Comparison of ENCODE assay signal across 11 cellular contexts in the genomic region with DNA sequence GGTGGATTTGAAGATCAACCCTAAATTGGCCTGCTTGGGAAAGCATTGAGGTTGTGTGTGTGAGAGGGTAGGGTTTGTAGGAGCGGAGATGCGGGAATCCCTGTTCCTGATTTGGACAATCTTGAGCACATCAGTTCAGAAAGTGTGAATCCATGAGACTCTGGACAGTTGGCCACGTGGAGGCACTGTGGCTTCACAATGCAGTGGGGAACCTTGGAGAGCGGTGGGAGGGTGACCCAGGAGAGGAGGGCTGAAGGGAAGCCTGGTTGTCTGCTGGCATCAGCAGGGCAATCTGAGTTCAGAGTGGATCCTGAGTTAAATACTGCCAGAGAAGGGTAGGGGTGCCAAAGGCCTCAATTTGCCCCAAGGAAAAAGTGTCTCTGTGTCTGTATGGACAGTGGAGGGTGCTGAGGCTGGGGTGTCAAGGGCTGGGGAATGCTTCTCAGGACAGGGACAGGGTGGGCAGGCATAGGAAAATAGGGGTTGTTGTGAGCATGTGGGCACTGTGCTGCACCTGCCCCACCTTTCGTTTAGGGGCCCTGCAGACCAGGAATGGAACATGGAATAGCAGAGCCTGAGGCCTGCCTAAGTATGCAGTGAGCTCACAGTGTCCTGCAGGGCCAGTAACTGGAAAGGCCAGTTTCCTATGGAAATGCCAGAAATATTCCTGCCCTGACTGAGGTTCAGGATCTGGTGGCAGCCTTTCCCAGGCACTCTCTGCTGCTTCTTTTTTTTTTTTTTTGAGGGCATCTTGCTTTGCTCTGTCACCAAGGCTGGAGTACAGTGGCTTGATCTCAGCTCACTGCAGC.
A peak's percentile ranks its signal among the peaks of the same experiment; 100 is the strongest.
DNase-seq lines count a peak whose midpoint lies in the region; ATAC-seq and TF ChIP-seq lines count a peak whose summit lies in the region.
"Had no signal": no experiment of that assay in that cellular context is flagged by ENCODE, and none has a peak within 500 bp of the region (broad histone marks: within the 10 kb centered on the region; RNA-seq: fewer than 3 reads in every experiment).

No MANE protein-coding gene starts in this region.

- H3K27me3 ChIP-seq in A673 (replicated peaks; ENCODE audit: insufficient read depth, low read depth, low read length, poor library complexity): no peaks in the 10 kb centered on the region
- H3K27me3 ChIP-seq in SJCRH30: peaks cover 3% of the 10 kb centered on the region; the same call in 1 of the 2 replicates
- no peaks in the 10 kb centered on the region for H3K27me3 ChIP-seq in foreskin keratinocyte
- H3K27me3 ChIP-seq in effector memory CD4-positive, alpha-beta T cell (replicated peaks; ENCODE audit: control insufficient read depth, insufficient read depth, low read length, poor library complexity, severe bottlenecking): no peaks in the 10 kb centered on the region
- H3K27me3 ChIP-seq: pancreas had no signal

- H3K4me3 ChIP-seq in A673 (ENCODE audit: low read depth, low read length, poor library complexity, severe bottlenecking) (no peak overlapping the region), SJCRH30 (no peak overlapping the region)
- no peak overlapping the region for H3K4me3 ChIP-seq in effector memory CD4-positive, alpha-beta T cell (ENCODE audit: insufficient read depth, low read depth, low read length, poor library complexity, severe bottlenecking)
- H3K4me3 ChIP-seq: pancreas had no signal

- peak; percentile 45 for ATAC-seq in GM18867 (IDR thresholded peaks at IDR 0.05; ENCODE audit: unreplicated experiment)
- peak; percentile 54 for ATAC-seq in foreskin keratinocyte
- ATAC-seq in HG02884 (IDR thresholded peaks at IDR 0.05; ENCODE audit: unreplicated experiment): no peak

- DNase-seq in A673 (ENCODE audit: low spot score) (peak; percentile 24), SJCRH30 (peak; percentile 22 to 42), foreskin keratinocyte (no peak), NCI-H526 treated with DMSO at 0.1 percent for 48 hours (lab: John Stamatoyannopoulos, UW) (no peak), NCI-H1417 (lab: John Stamatoyannopoulos, UW) (no peak)
- no peak for DNase-seq in effector memory CD4-positive, alpha-beta T cell
- DNase-seq: activated T-cell treated with anti-CD3 and anti-CD28 coated beads for 4 hours; pancreas; stimulated activated naive CD4-positive, alpha-beta T cell had no signal

- H3K4me1 ChIP-seq in A673 (ENCODE audit: insufficient read depth, low read length, poor library complexity, severe bottlenecking) (no peaks in the 10 kb centered on the region), SJCRH30 (no peaks in the 10 kb centered on the region), foreskin keratinocyte (no peaks in the 10 kb centered on the region)
- no peaks in the 10 kb centered on the region for H3K4me1 ChIP-seq in effector memory CD4-positive, alpha-beta T cell (ENCODE audit: control insufficient read depth, insufficient read depth, low read length, poor library complexity, severe bottlenecking)
- H3K4me1 ChIP-seq: pancreas had no signal

- TF ChIP-seq CTCF in A673 (conservative IDR thresholded peaks at IDR 0.05; ENCODE audit: low read depth, low read length) (peak; percentile 46; the same call in 1 of the 2 replicates), foreskin keratinocyte (conservative IDR thresholded peaks at IDR 0.05) (peak; percentile 55)

- CTCF ChIA-PET in A673 (lab: Charles Lee): interaction anchor here (0.6 kb wide), 1 partner anchor 374 kb away, joined by 3 read pairs; no protein-coding TSS in a partner anchor

- H3K36me3 ChIP-seq in A673 (ENCODE audit: insufficient read depth, low read length, poor library complexity, severe bottlenecking) (no peaks in the 10 kb centered on the region), SJCRH30 (no peaks in the 10 kb centered on the region)
- no peaks in the 10 kb centered on the region for H3K36me3 ChIP-seq in effector memory CD4-positive, alpha-beta T cell (ENCODE audit: control insufficient read depth, insufficient read depth, low read length)
- H3K36me3 ChIP-seq: pancreas had no signal

- H3K9me3 ChIP-seq in A673 (ENCODE audit: low read depth, low read length, poor library complexity, severe bottlenecking) (no peaks in the 10 kb centered on the region), SJCRH30 (replicated peaks) (no peaks in the 10 kb centered on the region)
- H3K9me3 ChIP-seq in effector memory CD4-positive, alpha-beta T cell (ENCODE audit: control insufficient read depth, low read length): no peaks in the 10 kb centered on the region
- H3K9me3 ChIP-seq: pancreas had no signal

- POLR2A ChIA-PET in A673 (lab: Charles Lee; ENCODE audit: low non-redundant PET): no interaction called here

- intact Hi-C loops in A673 (cut with micrococcal nuclease; ENCODE audit: unreplicated experiment): no loop called here

- no TSS peak for BruUV-seq in A673 (replicated peaks; lab: Mats Ljungman, UMichigan)

- no peak overlapping the region for H3K27ac ChIP-seq in A673 (ENCODE audit: low read depth, low read length, poor library complexity, severe bottlenecking)
- no peak overlapping the region for H3K27ac ChIP-seq in SJCRH30
- no peak overlapping the region for H3K27ac ChIP-seq in foreskin keratinocyte
- H3K27ac ChIP-seq in effector memory CD4-positive, alpha-beta T cell (ENCODE audit: insufficient read depth, low read length, poor library complexity, severe bottlenecking): no peak overlapping the region
- H3K27ac ChIP-seq: pancreas had no signal

Comparison
In these comparisons a context has a peak if more than half of its experiments do, and no peak if none do; other contexts are left out.
1. DNase-seq: peak in A673 (single experiment) and SJCRH30 (2 of 2); none in foreskin keratinocyte (0 of 2), NCI-H526 treated with DMSO at 0.1 percent for 48 hours (single experiment), effector memory CD4-positive, alpha-beta T cell (0 of 3) and NCI-H1417 (0 of 3).